In the genomic region with DNA sequence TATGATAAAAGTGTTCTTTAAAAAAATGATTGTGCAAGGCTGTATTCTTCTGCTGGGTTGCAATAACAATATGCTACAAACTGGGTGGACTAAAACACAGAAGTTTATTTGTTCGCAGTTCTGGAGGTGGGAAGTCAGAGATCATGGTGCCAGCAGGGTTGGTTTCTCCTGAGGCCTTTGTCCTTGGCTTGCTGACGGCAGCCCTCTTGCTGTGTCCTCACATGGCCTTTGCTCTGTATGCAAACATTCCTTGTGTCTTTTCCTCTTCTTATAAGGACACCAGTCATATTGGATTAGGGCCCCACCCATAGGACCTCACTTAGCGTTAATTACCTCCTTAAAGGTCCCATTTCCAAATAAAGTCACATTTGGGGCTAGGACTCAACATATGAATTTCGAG, we compare ENCODE assay signal across 3 cellular contexts.
"Had no signal": no experiment of that assay in that cellular context is flagged by ENCODE, and none has a peak within 500 bp of the region (broad histone marks: within the 10 kb centered on the region; RNA-seq: fewer than 3 reads in every experiment).

No MANE protein-coding gene starts in this region.

- H3K4me3 ChIP-seq: GM12878 had no signal

- ATAC-seq: GM12878 had no signal

- DNase-seq: GDM1, GF-D8 had no signal
